Comparison of ENCODE assay signal across 21 cellular contexts in the genomic region with DNA sequence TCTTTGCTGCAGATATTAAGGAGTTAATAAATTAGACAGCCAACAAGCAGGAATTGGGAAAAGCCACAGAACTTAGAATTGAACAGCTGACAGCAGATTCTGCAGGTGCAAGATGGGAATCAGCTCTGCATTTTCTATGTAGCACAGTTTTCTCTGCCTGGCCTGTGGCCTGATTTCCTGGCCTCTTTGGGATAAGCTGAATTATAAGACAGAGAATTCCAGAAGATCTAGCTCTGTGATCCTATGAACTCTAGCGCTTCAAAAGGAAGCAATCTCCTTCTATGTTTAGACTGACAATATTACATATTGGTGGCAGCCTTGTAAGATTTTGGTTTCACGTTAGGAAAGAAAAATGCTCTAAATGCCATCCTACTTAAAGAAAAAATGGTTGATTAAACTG. TPM values are rescaled to one million over a fixed set of nuclear protein-coding genes. Genes with fewer than 3 reads are reported as not detected.
"Had no signal": no experiment of that assay in that cellular context is flagged by ENCODE, and none has a peak within 500 bp of the region (broad histone marks: within the 10 kb centered on the region; RNA-seq: fewer than 3 reads in every experiment).

No MANE protein-coding gene starts in this region.

- H3K36me3 ChIP-seq: colonic mucosa, heart left ventricle, right atrium auricular region, sigmoid colon, transverse colon had no signal

- DNase-seq: cerebellar nuclear complex; colonic mucosa; dermis blood vessel endothelial cell; effector CD4-positive, alpha-beta T cell; foreskin melanocyte; heart left ventricle; hippocampal formation; kidney glomerular epithelial cell; mammary epithelial cell; mucosa of descending colon; naive thymus-derived CD8-positive, alpha-beta T cell; sigmoid colon; stimulated activated CD4-positive, alpha-beta T cell treated with anti-CD3 and anti-CD28 coated beads, Interleukin-2, amount 100 ng/mL, for 24 hours; stimulated activated CD4-positive, alpha-beta T cell treated with anti-CD3 and anti-CD28 coated beads, Interleukin-4, amount 100 ng/mL, for 4 hours; stimulated activated naive CD4-positive, alpha-beta T cell; testis; transverse colon had no signal

- H3K9me3 ChIP-seq: colonic mucosa, heart left ventricle, mucosa of descending colon, right atrium auricular region, sigmoid colon, testis, transverse colon had no signal

- H3K27ac ChIP-seq: colonic mucosa, heart left ventricle, right atrium auricular region, sigmoid colon, skin epidermis, testis, transverse colon had no signal

- H3K4me3 ChIP-seq: colonic mucosa, heart left ventricle, mucosa of descending colon, right atrium auricular region, sigmoid colon, skin epidermis, testis, transverse colon had no signal

- H3K27me3 ChIP-seq: colonic mucosa, right atrium auricular region, sigmoid colon, testis had no signal

- ATAC-seq: heart left ventricle; left lobe of liver; mucosa of descending colon; naive thymus-derived CD8-positive, alpha-beta T cell had no signal

- H3K4me1 ChIP-seq: colonic mucosa, heart left ventricle, right atrium auricular region, sigmoid colon, testis, transverse colon had no signal

RNA-seq across cellular contexts. Expression of gene SOX2, which starts 24.0 kb away (rescaled TPM):
- total RNA-seq: dermis blood vessel endothelial cell; glomerular endothelial cell; mammary epithelial cell; naive thymus-derived CD8-positive, alpha-beta T cell had no signal
- polyA plus RNA-seq: mammary epithelial cell; naive thymus-derived CD8-positive, alpha-beta T cell had no signal
